1 cellular context compared by ENCODE assay signal in the genomic region with DNA sequence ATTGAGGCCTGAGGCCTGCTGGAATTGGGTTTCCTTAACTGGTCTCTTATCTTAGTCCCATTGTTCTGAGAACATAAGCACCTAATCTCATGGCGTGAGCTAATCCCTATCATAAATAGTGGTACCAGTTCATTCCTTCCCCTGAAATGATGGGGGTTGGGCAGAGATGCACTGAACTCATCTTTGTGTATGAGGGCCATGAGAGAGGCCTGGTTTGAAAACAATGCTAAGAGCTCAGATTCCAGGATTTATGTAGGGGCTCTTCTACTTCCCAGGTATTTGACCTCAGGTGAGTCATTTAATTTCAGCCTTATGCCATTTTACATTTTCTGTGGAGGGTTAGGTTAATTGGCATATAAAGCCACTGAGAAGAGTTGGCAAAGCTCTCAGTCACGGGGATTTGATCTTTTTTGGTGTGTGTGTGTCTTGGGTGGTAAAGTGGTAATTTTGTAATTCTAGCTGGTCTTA.
TF ChIP-seq lines count a peak whose summit lies in the region.

No MANE protein-coding gene starts in this region.

TF ChIP-seq in IMR-90, 13 proteins besides CTCF, POLR2A, EP300 and RAD21:
- no peak for TF ChIP-seq MAZ (IDR thresholded peaks at IDR 0.05; ENCODE audit: borderline replicate concordance, low read depth, low read length)
- TF ChIP-seq, protein P1, sequence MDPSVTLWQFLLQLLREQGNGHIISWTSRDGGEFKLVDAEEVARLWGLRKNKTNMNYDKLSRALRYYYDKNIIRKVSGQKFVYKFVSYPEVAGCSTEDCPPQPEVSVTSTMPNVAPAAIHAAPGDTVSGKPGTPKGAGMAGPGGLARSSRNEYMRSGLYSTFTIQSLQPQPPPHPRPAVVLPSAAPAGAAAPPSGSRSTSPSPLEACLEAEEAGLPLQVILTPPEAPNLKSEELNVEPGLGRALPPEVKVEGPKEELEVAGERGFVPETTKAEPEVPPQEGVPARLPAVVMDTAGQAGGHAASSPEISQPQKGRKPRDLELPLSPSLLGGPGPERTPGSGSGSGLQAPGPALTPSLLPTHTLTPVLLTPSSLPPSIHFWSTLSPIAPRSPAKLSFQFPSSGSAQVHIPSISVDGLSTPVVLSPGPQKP (IDR thresholded peaks at IDR 0.05; ENCODE audit: borderline replicate concordance, low read depth, low read length), result no peak
- TF ChIP-seq MAFK (IDR thresholded peaks at IDR 0.05; ENCODE audit: low read depth, low read length), result no peak
- TF ChIP-seq BHLHE40 (IDR thresholded peaks at IDR 0.05; ENCODE audit: low read depth, low read length), result no peak
- no peak for TF ChIP-seq MXI1 (IDR thresholded peaks at IDR 0.05; ENCODE audit: borderline replicate concordance, low read depth, low read length)
- TF ChIP-seq SMC3 (IDR thresholded peaks at IDR 0.05; ENCODE audit: low read depth, low read length), result no peak
- no peak for TF ChIP-seq RFX5 (IDR thresholded peaks at IDR 0.05; ENCODE audit: low read depth, low read length)
- TF ChIP-seq RCOR1 (IDR thresholded peaks at IDR 0.05; ENCODE audit: insufficient replicate concordance, low read length), result no peak
- TF ChIP-seq CEBPB (IDR thresholded peaks at IDR 0.05; ENCODE audit: low read depth, low read length), result no peak
- no peak for TF ChIP-seq CHD1 (IDR thresholded peaks at IDR 0.05; ENCODE audit: low read depth, low read length)
- TF ChIP-seq FOS (IDR thresholded peaks at IDR 0.05; ENCODE audit: low read depth, low read length), result no peak
- no peak for TF ChIP-seq NFE2L2 (IDR thresholded peaks at IDR 0.05; ENCODE audit: low read depth, low read length)
- no peak for TF ChIP-seq USF2 (IDR thresholded peaks at IDR 0.05; ENCODE audit: low read depth, low read length)
TF ChIP-seq in IMR-90: peak in this region for 0.
